Comparison of ENCODE assay signal across 19 cellular contexts in genomic region chr6:144332177-144332576, GRCh38. TPM values are rescaled to one million over a fixed set of nuclear protein-coding genes. Genes with fewer than 3 reads are reported as not detected.
DNase-seq lines count a peak whose midpoint lies in the region; ATAC-seq, FAIRE-seq and TF ChIP-seq lines count a peak whose summit lies in the region.
"Had no signal": no experiment of that assay in that cellular context is flagged by ENCODE, and none has a peak within 500 bp of the region (broad histone marks: within the 10 kb centered on the region; RNA-seq: fewer than 3 reads in every experiment).

No MANE protein-coding gene starts in this region.

- no peak for TF ChIP-seq POLR2A in HCT116 (IDR thresholded peaks at IDR 0.05; ENCODE audit: borderline replicate concordance, extremely low read depth, insufficient read depth, insufficient read length)
- no peak for TF ChIP-seq POLR2A in H54 (IDR thresholded peaks at IDR 0.05; ENCODE audit: low read depth, low read length)

- no peak overlapping the region for H3K4me3 ChIP-seq in HCT116 (replicated peaks in 1 of 2; ENCODE audit: low read depth in 1 of 2, low read length in 2 of 2)
- H3K4me3 ChIP-seq in lung, result peak overlapping the region; percentile 29
- peak overlapping the region in 2 of 3 donors; percentile 7 to 14 for H3K4me3 ChIP-seq in skeletal muscle tissue (ENCODE audit: low read length in 3 of 3)
- H3K4me3 ChIP-seq: ascending aorta, SK-N-MC, spleen, stomach had no signal

- no peaks in the 10 kb centered on the region for H3K9me2 ChIP-seq in HCT116 (ENCODE audit: insufficient read depth)

- no peak for TF ChIP-seq CTCF in HCT116 (IDR thresholded peaks at IDR 0.05 in 2 of 3, conservative IDR thresholded peaks at IDR 0.05 in 1 of 3; ENCODE audit: borderline replicate concordance in 1 of 3, insufficient read depth in 1 of 3, low read depth in 2 of 3, low read length in 2 of 3)
- TF ChIP-seq CTCF in VCaP (conservative IDR thresholded peaks at IDR 0.05), result no peak
- no peak for TF ChIP-seq CTCF in lung (IDR thresholded peaks at IDR 0.05; ENCODE audit: control extremely low read depth, extremely low read depth)

- H4K20me1 ChIP-seq in HCT116 (ENCODE audit: insufficient read depth), result no peaks in the 10 kb centered on the region

- POLR2A ChIA-PET in HCT116 (lab: Charles Lee), result no interaction called here

- H3K9ac ChIP-seq in HCT116 (ENCODE audit: low read length) (no peak overlapping the region), skeletal muscle tissue (ENCODE audit: low read depth in 1 of 3, low read length in 3 of 3) (no peak overlapping the region)

- no peaks in the 10 kb centered on the region for H3K27me3 ChIP-seq in HCT116 (ENCODE audit: insufficient read depth, low read length)
- no peaks in the 10 kb centered on the region for H3K27me3 ChIP-seq in lung (ENCODE audit: control insufficient read depth, insufficient read depth)
- H3K27me3 ChIP-seq in skeletal muscle tissue (ENCODE audit: control insufficient read depth in 3 of 3, insufficient read depth in 3 of 3, low read length in 3 of 3), result no peaks in the 10 kb centered on the region
- H3K27me3 ChIP-seq: ascending aorta, spleen, stomach had no signal

- H3K9me3 ChIP-seq in HCT116 (ENCODE audit: control insufficient read depth in 1 of 2, insufficient read depth in 1 of 2, low read depth in 1 of 2, low read length in 2 of 2), result no peaks in the 10 kb centered on the region
- H3K9me3 ChIP-seq in lung (ENCODE audit: control insufficient read depth in 2 of 2, insufficient read depth in 1 of 2, low read length in 1 of 2), result no peaks in the 10 kb centered on the region
- H3K9me3 ChIP-seq in skeletal muscle tissue (ENCODE audit: control insufficient read depth in 3 of 3, low read length in 3 of 3), result no peaks in the 10 kb centered on the region
- H3K9me3 ChIP-seq: ascending aorta, spleen, stomach had no signal

- no peaks in the 10 kb centered on the region for H3K79me2 ChIP-seq in HCT116 (ENCODE audit: insufficient read depth, low read length)

- peaks cover 21 to 40% of the 10 kb centered on the region in 2 experiments for H3K4me1 ChIP-seq in HCT116 (ENCODE audit: control insufficient read depth in 1 of 2, insufficient read depth in 2 of 2, low read length in 2 of 2)
- peaks cover 23 to 33% of the 10 kb centered on the region in 2 donors for H3K4me1 ChIP-seq in lung (ENCODE audit: control insufficient read depth in 2 of 2, insufficient read depth in 2 of 2, low read length in 2 of 2)
- peaks cover 35 to 53% (median 41%) of the 10 kb centered on the region in 3 donors for H3K4me1 ChIP-seq in skeletal muscle tissue (ENCODE audit: control insufficient read depth in 3 of 3, insufficient read depth in 3 of 3, low read length in 3 of 3)

- intact Hi-C loops in HCT116 (cut with micrococcal nuclease), result no loop called here

- H3K27ac ChIP-seq in HCT116 (ENCODE audit: low read depth, low read length) (no peak overlapping the region), VCaP (peak overlapping the region; percentile 86), lung (ENCODE audit: low read depth in 1 of 2, low read length in 1 of 2) (no peak overlapping the region), skeletal muscle tissue (ENCODE audit: low read depth, low read length) (no peak overlapping the region)
- H3K27ac ChIP-seq: ascending aorta, SK-N-MC had no signal

- CTCF ChIA-PET in HCT116 (lab: Charles Lee), result no interaction called here

- TF ChIP-seq RAD21 in HCT116 (IDR thresholded peaks at IDR 0.05; ENCODE audit: low read depth), result no peak

- no peak overlapping the region for H2AFZ ChIP-seq in HCT116 (ENCODE audit: low read depth, low read length, poor library complexity, severe bottlenecking)

- 0 out of 2 replicates have a peak overlapping the region, but pooled peaks have one; percentile 0 for H3K4me2 ChIP-seq in HCT116 (ENCODE audit: low read length)

- RAD21 ChIA-PET in HCT116 (lab: Charles Lee; ENCODE audit: low non-redundant PET in 1 of 2, low total read pairs in 2 of 2, uncharacterized antibody in 2 of 2, unreplicated experiment in 2 of 2), result no interaction called here

- FAIRE-seq in H54 (lab: Jason Lieb, UNC), result no peak

- H3K36me3 ChIP-seq in HCT116 (ENCODE audit: control insufficient read depth in 1 of 2, insufficient read depth in 2 of 2, low read length in 2 of 2) (no peaks in the 10 kb centered on the region), lung (ENCODE audit: control insufficient read depth in 2 of 2, insufficient read depth in 2 of 2, low read length in 2 of 2) (no peaks in the 10 kb centered on the region), skeletal muscle tissue (ENCODE audit: control insufficient read depth in 3 of 3, insufficient read depth in 3 of 3, low read length in 3 of 3) (no peaks in the 10 kb centered on the region)
- H3K36me3 ChIP-seq: ascending aorta, spleen, stomach had no signal

- BruUV-seq in HCT116 (replicated peaks; lab: Mats Ljungman, UMichigan), result no TSS peak

- DNase-seq in HCT116 (ENCODE audit: low read depth, low spot score) (no peak), lung (ENCODE audit: low spot score) (no peak), hypothalamus (lab: John Stamatoyannopoulos, UW) (no peak), H54 (ENCODE audit: insufficient read length, low spot score) (no peak), NCI-H510A (lab: John Stamatoyannopoulos, UW) (no peak)
- DNase-seq: activated naive CD4-positive, alpha-beta T cell treated with anti-CD3 and anti-CD28 coated beads for 36 hours; activated T-cell treated with anti-CD3 and anti-CD28 coated beads, Interleukin-2, amount 50 U/mL, for 24 hours; cerebellar nuclear complex; foreskin melanocyte; NCI-H2029 treated with DMSO at 0.1 percent for 48 hours; spleen; stimulated activated CD4-positive, alpha-beta T cell treated with anti-CD3 and anti-CD28 coated beads, Interleukin-4, amount 100 ng/mL, for 4 hours; stomach had no signal

- WGBS in lung, 2 donors, result 76 to 92% methylated on average over 3 of the region's 3 CpGs

- ATAC-seq in HCT116, result no peak
- ATAC-seq in lung (ENCODE audit: insufficient read depth, low FRiP score), result no peak
- ATAC-seq in GM18909 (IDR thresholded peaks at IDR 0.05; ENCODE audit: poor library complexity, unreplicated experiment), result no peak
- ATAC-seq: activated CD8-positive, alpha-beta T cell treated with anti-CD3 and anti-CD28 coated beads, Interleukin-2, amount 10 ng/mL, durations not matched to agents 7 days and 5 days had no signal

TF ChIP-seq in HCT116, 20 proteins besides CTCF, POLR2A, EP300 and RAD21:
- no peak for TF ChIP-seq ATF3 (IDR thresholded peaks at IDR 0.05)
- TF ChIP-seq, protein P1, sequence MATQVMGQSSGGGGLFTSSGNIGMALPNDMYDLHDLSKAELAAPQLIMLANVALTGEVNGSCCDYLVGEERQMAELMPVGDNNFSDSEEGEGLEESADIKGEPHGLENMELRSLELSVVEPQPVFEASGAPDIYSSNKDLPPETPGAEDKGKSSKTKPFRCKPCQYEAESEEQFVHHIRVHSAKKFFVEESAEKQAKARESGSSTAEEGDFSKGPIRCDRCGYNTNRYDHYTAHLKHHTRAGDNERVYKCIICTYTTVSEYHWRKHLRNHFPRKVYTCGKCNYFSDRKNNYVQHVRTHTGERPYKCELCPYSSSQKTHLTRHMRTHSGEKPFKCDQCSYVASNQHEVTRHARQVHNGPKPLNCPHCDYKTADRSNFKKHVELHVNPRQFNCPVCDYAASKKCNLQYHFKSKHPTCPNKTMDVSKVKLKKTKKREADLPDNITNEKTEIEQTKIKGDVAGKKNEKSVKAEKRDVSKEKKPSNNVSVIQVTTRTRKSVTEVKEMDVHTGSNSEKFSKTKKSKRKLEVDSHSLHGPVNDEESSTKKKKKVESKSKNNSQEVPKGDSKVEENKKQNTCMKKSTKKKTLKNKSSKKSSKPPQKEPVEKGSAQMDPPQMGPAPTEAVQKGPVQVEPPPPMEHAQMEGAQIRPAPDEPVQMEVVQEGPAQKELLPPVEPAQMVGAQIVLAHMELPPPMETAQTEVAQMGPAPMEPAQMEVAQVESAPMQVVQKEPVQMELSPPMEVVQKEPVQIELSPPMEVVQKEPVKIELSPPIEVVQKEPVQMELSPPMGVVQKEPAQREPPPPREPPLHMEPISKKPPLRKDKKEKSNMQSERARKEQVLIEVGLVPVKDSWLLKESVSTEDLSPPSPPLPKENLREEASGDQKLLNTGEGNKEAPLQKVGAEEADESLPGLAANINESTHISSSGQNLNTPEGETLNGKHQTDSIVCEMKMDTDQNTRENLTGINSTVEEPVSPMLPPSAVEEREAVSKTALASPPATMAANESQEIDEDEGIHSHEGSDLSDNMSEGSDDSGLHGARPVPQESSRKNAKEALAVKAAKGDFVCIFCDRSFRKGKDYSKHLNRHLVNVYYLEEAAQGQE (IDR thresholded peaks at IDR 0.05; ENCODE audit: low read depth), result no peak
- TF ChIP-seq ZFX (IDR thresholded peaks at IDR 0.05), result no peak
- no peak for TF ChIP-seq ELF1 (IDR thresholded peaks at IDR 0.05; ENCODE audit: borderline replicate concordance, low read depth)
- no peak for TF ChIP-seq EGR1 (IDR thresholded peaks at IDR 0.05; ENCODE audit: low read depth)
- no peak for TF ChIP-seq EZH2 (IDR thresholded peaks at IDR 0.05)
- no peak for TF ChIP-seq JUND (IDR thresholded peaks at IDR 0.05)
- TF ChIP-seq CBX3 (IDR thresholded peaks at IDR 0.05; ENCODE audit: low read depth), result no peak
- TF ChIP-seq FOSL1 (IDR thresholded peaks at IDR 0.05; ENCODE audit: low read depth), result no peak
- TF ChIP-seq YY1 (IDR thresholded peaks at IDR 0.05; ENCODE audit: extremely low read depth, insufficient replicate concordance, low read depth, low read length), result no peak
- no peak for TF ChIP-seq EZH2phosphoT487 (IDR thresholded peaks at IDR 0.05; ENCODE audit: borderline replicate concordance)
- TF ChIP-seq ZNF274 (IDR thresholded peaks at IDR 0.05; ENCODE audit: low read depth, low read length), result no peak

RNA-seq across cellular contexts. Expression of gene UTRN, which starts 47.0 kb away (rescaled TPM):
- total RNA-seq in HCT116 (2021; ENCODE audit: unreplicated experiment), result 28.4 TPM
- polyA plus RNA-seq in HCT116 (2012), result 7.7 and 11.4 TPM in 2 replicates
- 100 to 1,000 TPM; 207 to 489 TPM for total RNA-seq in lung
- 10 to 100 TPM; 24.6 to 38.7 TPM for polyA plus RNA-seq in lung
- total RNA-seq in skeletal muscle tissue, result 149 TPM

Comparison
In these comparisons a context has a peak if more than half of its experiments do, and no peak if none do; other contexts are left out.
1. H3K4me3 ChIP-seq: peak in lung (single experiment) and skeletal muscle tissue (2 of 3); none in HCT116 (0 of 2).